ENCODE assay signal across 13 cellular contexts in the genomic region with DNA sequence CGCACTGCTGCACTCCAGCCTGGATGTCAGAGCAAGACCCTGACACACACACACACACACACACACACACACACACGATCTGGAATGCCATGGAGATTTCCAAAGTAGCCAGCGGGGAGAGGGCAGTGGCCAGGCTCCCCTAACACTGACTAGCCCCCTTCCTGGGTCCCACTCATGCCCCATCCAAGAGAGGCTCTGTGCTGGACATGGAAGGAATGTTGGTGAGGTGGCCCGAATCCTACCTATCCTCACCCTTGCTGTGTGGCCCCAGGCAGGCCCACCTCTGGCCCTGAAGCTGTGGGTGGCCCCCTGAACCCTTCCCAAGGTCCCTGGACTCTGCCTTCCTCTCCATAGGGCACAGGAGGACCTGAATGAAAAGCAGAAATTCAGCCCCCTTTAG. TPM values are rescaled to one million over a fixed set of nuclear protein-coding genes. Genes with fewer than 3 reads are reported as not detected.
DNase-seq lines count a peak whose midpoint lies in the region; ATAC-seq and TF ChIP-seq lines count a peak whose summit lies in the region.
"Had no signal": no experiment of that assay in that cellular context is flagged by ENCODE, and none has a peak within 500 bp of the region (broad histone marks: within the 10 kb centered on the region; RNA-seq: fewer than 3 reads in every experiment).

No MANE protein-coding gene starts in this region.

- no peak for TF ChIP-seq CTCF in VCaP (conservative IDR thresholded peaks at IDR 0.05)
- no peak for TF ChIP-seq CTCF in stomach (IDR thresholded peaks at IDR 0.05)

- no peak overlapping the region for H3K4me3 ChIP-seq in stomach

- peaks cover 68 to 99% (median 97%) of the 10 kb centered on the region in 4 donors for H3K4me1 ChIP-seq in stomach

- H3K27me3 Mint-ChIP-seq in activated naive CD8-positive, alpha-beta T cell treated with anti-CD3 and anti-CD28 coated beads, Interleukin-2, amount 10 ng/mL, durations not matched to agents 7 days and 5 days = no peaks in the 10 kb centered on the region
- no peaks in the 10 kb centered on the region for H3K27me3 Mint-ChIP-seq in activated naive CD8-positive, alpha-beta T cell treated with anti-CD3 and anti-CD28 coated beads for 36 hours

- no peak overlapping the region for H3K27ac Mint-ChIP-seq in activated naive CD8-positive, alpha-beta T cell treated with anti-CD3 and anti-CD28 coated beads, Interleukin-2, amount 10 ng/mL, durations not matched to agents 7 days and 5 days
- no peak overlapping the region for H3K27ac Mint-ChIP-seq in activated naive CD8-positive, alpha-beta T cell treated with anti-CD3 and anti-CD28 coated beads for 36 hours

- no peaks in the 10 kb centered on the region for H3K36me3 Mint-ChIP-seq in activated naive CD8-positive, alpha-beta T cell treated with anti-CD3 and anti-CD28 coated beads, Interleukin-2, amount 10 ng/mL, durations not matched to agents 7 days and 5 days
- H3K36me3 Mint-ChIP-seq in activated naive CD8-positive, alpha-beta T cell treated with anti-CD3 and anti-CD28 coated beads for 36 hours = no peaks in the 10 kb centered on the region

- ATAC-seq in activated naive CD8-positive, alpha-beta T cell treated with anti-CD3 and anti-CD28 coated beads, Interleukin-2, amount 10 ng/mL, durations not matched to agents 7 days and 5 days (ENCODE audit: low read depth) = no peak
- ATAC-seq: PC-3, right cardiac atrium had no signal

- peak overlapping the region; percentile 100; the same call in 1 of the 2 replicates for H3K27ac ChIP-seq in VCaP
- H3K27ac ChIP-seq in stomach = no peak overlapping the region

- TF ChIP-seq POLR2A in stomach (IDR thresholded peaks at IDR 0.05) = no peak

- no peaks in the 10 kb centered on the region for H3K27me3 ChIP-seq in stomach

- no peaks in the 10 kb centered on the region for H3K36me3 ChIP-seq in stomach

- intact Hi-C loops in stomach (cut with DNase I; ENCODE audit: low total_unique reads) = loop anchor here (5.0 kb wide), 1 partner anchor 33 kb away; the partner anchor contains the start of gene BRD3OS

- no peak for DNase-seq in activated naive CD8-positive, alpha-beta T cell treated with anti-CD3 and anti-CD28 coated beads, Interleukin-2, amount 10 ng/mL, durations not matched to agents 7 days and 5 days
- DNase-seq in activated naive CD8-positive, alpha-beta T cell treated with anti-CD3 and anti-CD28 coated beads for 36 hours = no peak
- peak; percentile 76 for DNase-seq in mesenteric fat pad (ENCODE audit: low spot score)
- DNase-seq in stomach = peak; percentile 5
- no peak for DNase-seq in T-helper 9 cell
- no peak for DNase-seq in stimulated activated CD4-positive, alpha-beta T cell treated with anti-CD3 and anti-CD28 coated beads, Interleukin-12 subunit alpha, Interleukin-12 subunit beta, amount 100 ng/mL, for 4 hours
- DNase-seq in epidermal melanocyte (ENCODE audit: insufficient read length, low spot score) = no peak
- DNase-seq: amniotic stem cell, NCI-H1694 treated with DMSO at 0.1 percent for 48 hours, NCI-H510A, PC-3 had no signal

- no peak for TF ChIP-seq EP300 in stomach (IDR thresholded peaks at IDR 0.05)

- peak overlapping the region; percentile 37 for H3K4me3 Mint-ChIP-seq in activated naive CD8-positive, alpha-beta T cell treated with anti-CD3 and anti-CD28 coated beads, Interleukin-2, amount 10 ng/mL, durations not matched to agents 7 days and 5 days
- H3K4me3 Mint-ChIP-seq in activated naive CD8-positive, alpha-beta T cell treated with anti-CD3 and anti-CD28 coated beads for 36 hours = no peak overlapping the region

- POLR2A ChIA-PET in activated naive CD8-positive, alpha-beta T cell treated with anti-CD3 and anti-CD28 coated beads, Interleukin-2, amount 10 ng/mL, durations not matched to agents 7 days and 5 days (lab: Charles Lee) = no interaction called here

- WGBS in stomach, 5 donors = 45 to 82% (median 68%) methylated on average over 2 to 4 of the region's 4 CpGs

- H3K9me3 ChIP-seq in stomach = no peaks in the 10 kb centered on the region

- peaks cover 13% of the 10 kb centered on the region for H3K4me1 Mint-ChIP-seq in activated naive CD8-positive, alpha-beta T cell treated with anti-CD3 and anti-CD28 coated beads, Interleukin-2, amount 10 ng/mL, durations not matched to agents 7 days and 5 days
- H3K4me1 Mint-ChIP-seq in activated naive CD8-positive, alpha-beta T cell treated with anti-CD3 and anti-CD28 coated beads for 36 hours = peaks cover 35% of the 10 kb centered on the region

- H3K9me3 Mint-ChIP-seq in activated naive CD8-positive, alpha-beta T cell treated with anti-CD3 and anti-CD28 coated beads, Interleukin-2, amount 10 ng/mL, durations not matched to agents 7 days and 5 days = no peaks in the 10 kb centered on the region
- no peaks in the 10 kb centered on the region for H3K9me3 Mint-ChIP-seq in activated naive CD8-positive, alpha-beta T cell treated with anti-CD3 and anti-CD28 coated beads for 36 hours

RNA-seq across cellular contexts. Expression of gene BRD3, which starts 7.3 kb away (rescaled TPM):
- 10 to 100 TPM; 50.7 to 54.1 TPM for total RNA-seq in activated naive CD8-positive, alpha-beta T cell treated with anti-CD3 and anti-CD28 coated beads, Interleukin-2, amount 10 ng/mL, durations not matched to agents 7 days and 5 days
- 10 to 100 TPM; 32.3 to 34.0 TPM for total RNA-seq in activated naive CD8-positive, alpha-beta T cell treated with anti-CD3 and anti-CD28 coated beads for 36 hours
- total RNA-seq in mesenteric fat pad (28.6 TPM), stomach (10 to 100 TPM; 14.5 to 29.0 (median 22.6) TPM)
- polyA plus RNA-seq in stomach = 1 to 10 TPM; 6.4 to 8.3 (median 7.9) TPM

RNA-seq across cellular contexts. Expression of gene BRD3OS, which starts 35.3 kb away (rescaled TPM):
- 10 to 100 TPM; 14.2 to 17.0 TPM for total RNA-seq in activated naive CD8-positive, alpha-beta T cell treated with anti-CD3 and anti-CD28 coated beads, Interleukin-2, amount 10 ng/mL, durations not matched to agents 7 days and 5 days
- total RNA-seq in activated naive CD8-positive, alpha-beta T cell treated with anti-CD3 and anti-CD28 coated beads for 36 hours = 10 to 100 TPM; 12.6 to 12.7 TPM
- total RNA-seq in mesenteric fat pad (13.5 TPM), stomach (10 to 100 TPM in 1 of 5 donors, 1 to 10 TPM in 3, not detected in 1; 2.4 to 12.0 (median 4.4) TPM)
- 1 to 10 TPM; 4.7 to 9.0 (median 8.2) TPM for polyA plus RNA-seq in stomach

Comparison
In these comparisons a context has a peak if more than half of its experiments do, and no peak if none do; other contexts are left out.
1. DNase-seq: peak in mesenteric fat pad (single experiment) and stomach (single experiment); none in activated naive CD8-positive, alpha-beta T cell treated with anti-CD3 and anti-CD28 coated beads, Interleukin-2, amount 10 ng/mL, durations not matched to agents 7 days and 5 days (single experiment), activated naive CD8-positive, alpha-beta T cell treated with anti-CD3 and anti-CD28 coated beads for 36 hours (single experiment), T-helper 9 cell (single experiment), stimulated activated CD4-positive, alpha-beta T cell treated with anti-CD3 and anti-CD28 coated beads, Interleukin-12 subunit alpha, Interleukin-12 subunit beta, amount 100 ng/mL, for 4 hours (single experiment) and epidermal melanocyte (single experiment).